Comparison of ENCODE assay signal across 1 cellular context in the genomic region with DNA sequence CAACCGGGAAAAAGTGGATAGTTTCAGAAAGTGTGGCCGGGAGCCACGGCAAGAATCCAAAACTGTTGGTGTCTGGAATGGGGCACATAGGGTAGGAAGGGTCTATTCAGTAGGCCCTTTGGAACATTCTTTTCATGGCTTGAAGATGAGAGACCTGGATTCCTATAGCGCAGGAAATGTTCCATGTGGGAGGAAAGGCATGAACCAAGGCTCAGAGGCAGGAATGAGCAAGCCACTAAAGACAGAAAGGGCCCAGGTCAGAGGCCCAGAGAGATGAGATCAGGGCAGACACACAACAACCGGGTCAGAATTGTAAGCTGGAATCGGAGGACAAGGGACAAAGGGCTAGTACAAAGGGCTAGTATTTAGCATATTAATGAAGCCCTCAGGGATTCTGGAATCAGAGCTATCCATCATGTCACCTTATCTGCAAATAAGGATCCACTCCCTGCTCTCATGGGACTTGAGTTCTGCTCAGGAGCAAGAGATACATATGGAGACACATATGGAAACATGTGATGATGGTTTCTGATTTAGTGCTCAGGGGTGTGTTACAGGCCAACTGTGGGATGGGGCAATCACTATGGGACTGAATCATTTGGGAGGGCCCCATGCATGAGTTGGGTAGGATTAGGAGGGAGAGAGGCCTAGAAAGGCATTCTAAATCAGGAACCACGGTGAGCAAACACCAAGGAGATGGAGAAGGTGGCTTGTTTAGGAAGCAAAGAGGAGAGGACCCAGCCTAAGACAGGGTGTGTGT.
TF ChIP-seq lines count a peak whose summit lies in the region.

No MANE protein-coding gene starts in this region.

TF ChIP-seq in GM23338, 12 proteins besides CTCF, POLR2A, EP300 and RAD21:
- no peak for TF ChIP-seq STAT1 (IDR thresholded peaks at IDR 0.05; ENCODE audit: unreplicated experiment)
- no peak for TF ChIP-seq ZNF331 (CRISPR knock-in tag; IDR thresholded peaks at IDR 0.05; ENCODE audit: low read depth)
- TF ChIP-seq, protein P1, sequence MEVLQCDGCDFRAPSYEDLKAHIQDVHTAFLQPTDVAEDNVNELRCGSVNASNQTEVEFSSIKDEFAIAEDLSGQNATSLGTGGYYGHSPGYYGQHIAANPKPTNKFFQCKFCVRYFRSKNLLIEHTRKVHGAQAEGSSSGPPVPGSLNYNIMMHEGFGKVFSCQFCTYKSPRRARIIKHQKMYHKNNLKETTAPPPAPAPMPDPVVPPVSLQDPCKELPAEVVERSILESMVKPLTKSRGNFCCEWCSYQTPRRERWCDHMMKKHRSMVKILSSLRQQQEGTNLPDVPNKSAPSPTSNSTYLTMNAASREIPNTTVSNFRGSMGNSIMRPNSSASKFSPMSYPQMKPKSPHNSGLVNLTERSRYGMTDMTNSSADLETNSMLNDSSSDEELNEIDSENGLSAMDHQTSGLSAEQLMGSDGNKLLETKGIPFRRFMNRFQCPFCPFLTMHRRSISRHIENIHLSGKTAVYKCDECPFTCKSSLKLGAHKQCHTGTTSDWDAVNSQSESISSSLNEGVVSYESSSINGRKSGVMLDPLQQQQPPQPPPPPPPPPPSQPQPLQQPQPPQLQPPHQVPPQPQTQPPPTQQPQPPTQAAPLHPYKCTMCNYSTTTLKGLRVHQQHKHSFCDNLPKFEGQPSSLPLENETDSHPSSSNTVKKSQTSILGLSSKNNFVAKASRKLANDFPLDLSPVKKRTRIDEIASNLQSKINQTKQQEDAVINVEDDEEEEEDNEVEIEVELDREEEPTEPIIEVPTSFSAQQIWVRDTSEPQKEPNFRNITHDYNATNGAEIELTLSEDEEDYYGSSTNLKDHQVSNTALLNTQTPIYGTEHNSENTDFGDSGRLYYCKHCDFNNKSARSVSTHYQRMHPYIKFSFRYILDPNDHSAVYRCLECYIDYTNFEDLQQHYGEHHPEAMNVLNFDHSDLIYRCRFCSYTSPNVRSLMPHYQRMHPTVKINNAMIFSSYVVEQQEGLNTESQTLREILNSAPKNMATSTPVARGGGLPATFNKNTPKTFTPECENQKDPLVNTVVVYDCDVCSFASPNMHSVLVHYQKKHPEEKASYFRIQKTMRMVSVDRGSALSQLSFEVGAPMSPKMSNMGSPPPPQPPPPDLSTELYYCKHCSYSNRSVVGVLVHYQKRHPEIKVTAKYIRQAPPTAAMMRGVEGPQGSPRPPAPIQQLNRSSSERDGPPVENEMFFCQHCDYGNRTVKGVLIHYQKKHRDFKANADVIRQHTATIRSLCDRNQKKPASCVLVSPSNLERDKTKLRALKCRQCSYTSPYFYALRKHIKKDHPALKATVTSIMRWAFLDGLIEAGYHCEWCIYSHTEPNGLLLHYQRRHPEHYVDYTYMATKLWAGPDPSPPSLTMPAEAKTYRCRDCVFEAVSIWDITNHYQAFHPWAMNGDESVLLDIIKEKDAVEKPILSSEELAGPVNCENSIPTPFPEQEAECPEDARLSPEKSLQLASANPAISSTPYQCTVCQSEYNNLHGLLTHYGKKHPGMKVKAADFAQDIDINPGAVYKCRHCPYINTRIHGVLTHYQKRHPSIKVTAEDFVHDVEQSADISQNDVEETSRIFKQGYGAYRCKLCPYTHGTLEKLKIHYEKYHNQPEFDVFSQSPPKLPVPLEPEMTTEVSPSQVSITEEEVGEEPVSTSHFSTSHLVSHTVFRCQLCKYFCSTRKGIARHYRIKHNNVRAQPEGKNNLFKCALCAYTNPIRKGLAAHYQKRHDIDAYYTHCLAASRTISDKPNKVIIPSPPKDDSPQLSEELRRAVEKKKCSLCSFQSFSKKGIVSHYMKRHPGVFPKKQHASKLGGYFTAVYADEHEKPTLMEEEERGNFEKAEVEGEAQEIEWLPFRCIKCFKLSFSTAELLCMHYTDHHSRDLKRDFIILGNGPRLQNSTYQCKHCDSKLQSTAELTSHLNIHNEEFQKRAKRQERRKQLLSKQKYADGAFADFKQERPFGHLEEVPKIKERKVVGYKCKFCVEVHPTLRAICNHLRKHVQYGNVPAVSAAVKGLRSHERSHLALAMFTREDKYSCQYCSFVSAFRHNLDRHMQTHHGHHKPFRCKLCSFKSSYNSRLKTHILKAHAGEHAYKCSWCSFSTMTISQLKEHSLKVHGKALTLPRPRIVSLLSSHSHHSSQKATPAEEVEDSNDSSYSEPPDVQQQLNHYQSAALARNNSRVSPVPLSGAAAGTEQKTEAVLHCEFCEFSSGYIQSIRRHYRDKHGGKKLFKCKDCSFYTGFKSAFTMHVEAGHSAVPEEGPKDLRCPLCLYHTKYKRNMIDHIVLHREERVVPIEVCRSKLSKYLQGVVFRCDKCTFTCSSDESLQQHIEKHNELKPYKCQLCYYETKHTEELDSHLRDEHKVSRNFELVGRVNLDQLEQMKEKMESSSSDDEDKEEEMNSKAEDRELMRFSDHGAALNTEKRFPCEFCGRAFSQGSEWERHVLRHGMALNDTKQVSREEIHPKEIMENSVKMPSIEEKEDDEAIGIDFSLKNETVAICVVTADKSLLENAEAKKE (CRISPR knock-in tag; IDR thresholded peaks at IDR 0.05) = no peak
- TF ChIP-seq JUNB (IDR thresholded peaks at IDR 0.05; ENCODE audit: unreplicated experiment) = no peak
- TF ChIP-seq EZH2 (IDR thresholded peaks at IDR 0.05; ENCODE audit: low read depth, unreplicated experiment) = no peak
- no peak for TF ChIP-seq EZH2phosphoT487 (IDR thresholded peaks at IDR 0.05; ENCODE audit: unreplicated experiment)
- TF ChIP-seq NANOG (IDR thresholded peaks at IDR 0.05; ENCODE audit: borderline replicate concordance) = no peak
- TF ChIP-seq ZNF114 (CRISPR knock-in tag; IDR thresholded peaks at IDR 0.05) = no peak
- no peak for TF ChIP-seq CREB1 (CRISPR knock-in tag; IDR thresholded peaks at IDR 0.05; ENCODE audit: low read depth)
- TF ChIP-seq, protein P2, sequence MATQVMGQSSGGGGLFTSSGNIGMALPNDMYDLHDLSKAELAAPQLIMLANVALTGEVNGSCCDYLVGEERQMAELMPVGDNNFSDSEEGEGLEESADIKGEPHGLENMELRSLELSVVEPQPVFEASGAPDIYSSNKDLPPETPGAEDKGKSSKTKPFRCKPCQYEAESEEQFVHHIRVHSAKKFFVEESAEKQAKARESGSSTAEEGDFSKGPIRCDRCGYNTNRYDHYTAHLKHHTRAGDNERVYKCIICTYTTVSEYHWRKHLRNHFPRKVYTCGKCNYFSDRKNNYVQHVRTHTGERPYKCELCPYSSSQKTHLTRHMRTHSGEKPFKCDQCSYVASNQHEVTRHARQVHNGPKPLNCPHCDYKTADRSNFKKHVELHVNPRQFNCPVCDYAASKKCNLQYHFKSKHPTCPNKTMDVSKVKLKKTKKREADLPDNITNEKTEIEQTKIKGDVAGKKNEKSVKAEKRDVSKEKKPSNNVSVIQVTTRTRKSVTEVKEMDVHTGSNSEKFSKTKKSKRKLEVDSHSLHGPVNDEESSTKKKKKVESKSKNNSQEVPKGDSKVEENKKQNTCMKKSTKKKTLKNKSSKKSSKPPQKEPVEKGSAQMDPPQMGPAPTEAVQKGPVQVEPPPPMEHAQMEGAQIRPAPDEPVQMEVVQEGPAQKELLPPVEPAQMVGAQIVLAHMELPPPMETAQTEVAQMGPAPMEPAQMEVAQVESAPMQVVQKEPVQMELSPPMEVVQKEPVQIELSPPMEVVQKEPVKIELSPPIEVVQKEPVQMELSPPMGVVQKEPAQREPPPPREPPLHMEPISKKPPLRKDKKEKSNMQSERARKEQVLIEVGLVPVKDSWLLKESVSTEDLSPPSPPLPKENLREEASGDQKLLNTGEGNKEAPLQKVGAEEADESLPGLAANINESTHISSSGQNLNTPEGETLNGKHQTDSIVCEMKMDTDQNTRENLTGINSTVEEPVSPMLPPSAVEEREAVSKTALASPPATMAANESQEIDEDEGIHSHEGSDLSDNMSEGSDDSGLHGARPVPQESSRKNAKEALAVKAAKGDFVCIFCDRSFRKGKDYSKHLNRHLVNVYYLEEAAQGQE (IDR thresholded peaks at IDR 0.05; ENCODE audit: unreplicated experiment) = no peak
- TF ChIP-seq, protein P3, sequence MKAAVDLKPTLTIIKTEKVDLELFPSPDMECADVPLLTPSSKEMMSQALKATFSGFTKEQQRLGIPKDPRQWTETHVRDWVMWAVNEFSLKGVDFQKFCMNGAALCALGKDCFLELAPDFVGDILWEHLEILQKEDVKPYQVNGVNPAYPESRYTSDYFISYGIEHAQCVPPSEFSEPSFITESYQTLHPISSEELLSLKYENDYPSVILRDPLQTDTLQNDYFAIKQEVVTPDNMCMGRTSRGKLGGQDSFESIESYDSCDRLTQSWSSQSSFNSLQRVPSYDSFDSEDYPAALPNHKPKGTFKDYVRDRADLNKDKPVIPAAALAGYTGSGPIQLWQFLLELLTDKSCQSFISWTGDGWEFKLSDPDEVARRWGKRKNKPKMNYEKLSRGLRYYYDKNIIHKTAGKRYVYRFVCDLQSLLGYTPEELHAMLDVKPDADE (IDR thresholded peaks at IDR 0.05) = no peak
- TF ChIP-seq POLR2AphosphoS5 (IDR thresholded peaks at IDR 0.05; ENCODE audit: low read depth) = no peak
TF ChIP-seq in GM23338: peak in this region for 0.
